24 cellular contexts compared by ENCODE assay signal in genomic region chr12:94276725-94277124, GRCh38.
"Had no signal": no experiment of that assay in that cellular context is flagged by ENCODE, and none has a peak within 500 bp of the region (broad histone marks: within the 10 kb centered on the region; RNA-seq: fewer than 3 reads in every experiment).

No MANE protein-coding gene starts in this region.

- ATAC-seq: activated T-helper 17 cell treated with anti-CD3 and anti-CD28 coated beads, Interleukin-2, amount 50 U/mL, for 72 hours; Panc1; T-cell had no signal

- DNase-seq: activated CD4-positive, alpha-beta memory T cell treated with anti-CD3 and anti-CD28 coated beads for 36 hours; activated CD4-positive, alpha-beta T cell treated with anti-CD3 and anti-CD28 coated beads, Interleukin-2, amount 10 ng/mL, durations not matched to agents 7 days and 5 days; activated CD4-positive, CD25-positive, alpha-beta regulatory T cell; activated gamma-delta T cell; activated naive CD4-positive, alpha-beta T cell treated with anti-CD3 and anti-CD28 coated beads, Interleukin-2, amount 10 ng/mL, durations not matched to agents 7 days and 5 days; activated naive CD8-positive, alpha-beta T cell treated with anti-CD3 and anti-CD28 coated beads for 36 hours; activated T-cell treated with anti-CD3 and anti-CD28 coated beads for 4 hours; activated T-cell treated with anti-CD3 and anti-CD28 coated beads, Interleukin-2, amount 50 U/mL, for 48 hours; KBM-7; NCI-H1048; NCI-H1417; NCI-H1694; NCI-H2029; NCI-H2107; NCI-H2171 treated with DMSO at 0.1 percent for 48 hours; NCI-H226; NCI-H526; NCI-H774; RPMI8226; T-cell had no signal

- H3K4me3 ChIP-seq: SK-N-MC had no signal

- H3K27ac ChIP-seq: SK-N-MC, VCaP had no signal
